15 cellular contexts compared by ENCODE assay signal in genomic region chr10:72038458-72039001, GRCh38. TPM values are rescaled to one million over a fixed set of nuclear protein-coding genes. Genes with fewer than 3 reads are reported as not detected.
DNase-seq lines count a peak whose midpoint lies in the region; ATAC-seq, FAIRE-seq and TF ChIP-seq lines count a peak whose summit lies in the region.
"Had no signal": no experiment of that assay in that cellular context is flagged by ENCODE, and none has a peak within 500 bp of the region (broad histone marks: within the 10 kb centered on the region; RNA-seq: fewer than 3 reads in every experiment).

No MANE protein-coding gene starts in this region.

- FAIRE-seq in H54 (lab: Jason Lieb, UNC): no peak

- no peaks in the 10 kb centered on the region for H3K36me3 Mint-ChIP-seq in endothelial cell (ENCODE audit: low read depth, unreplicated experiment)
- H3K36me3 Mint-ChIP-seq: natural killer cell treated with Interleukin-12 subunit alpha and Interleukin-12 subunit beta and Interleukin-15 and Interleukin-18, amount 100 ng/mL, for 72 hours; T-cell had no signal

- no peak for TF ChIP-seq POLR2A in H54 (IDR thresholded peaks at IDR 0.05; ENCODE audit: low read depth, low read length)

- ATAC-seq in HG02623 (IDR thresholded peaks at IDR 0.05; ENCODE audit: unreplicated experiment): no peak
- ATAC-seq: natural killer cell treated with Interleukin-12 subunit alpha and Interleukin-12 subunit beta and Interleukin-15 and Interleukin-18, amount 100 ng/mL, for 72 hours; T-cell had no signal

- no peak for TF ChIP-seq CTCF in endothelial cell (IDR thresholded peaks at IDR 0.05; ENCODE audit: unreplicated experiment)

- H3K27ac Mint-ChIP-seq in endothelial cell (ENCODE audit: unreplicated experiment): no peak overlapping the region
- H3K27ac Mint-ChIP-seq: natural killer cell treated with Interleukin-12 subunit alpha and Interleukin-12 subunit beta and Interleukin-15 and Interleukin-18, amount 100 ng/mL, for 72 hours; T-cell had no signal

- DNase-seq in H54 (ENCODE audit: insufficient read length, low spot score) (peak; percentile 64), amniotic epithelial cell (ENCODE audit: low read depth) (peak; percentile 49), iPS-NIHi11 (ENCODE audit: low spot score) (peak; percentile 10), stromal cell of bone marrow (ENCODE audit: low read depth) (peak; percentile 53), GM19240 (ENCODE audit: insufficient read length, low spot score) (no peak), NCI-H446 treated with DMSO at 0.1 percent for 48 hours (lab: John Stamatoyannopoulos, UW) (no peak), endothelial cell (ENCODE audit: low spot score) (no peak)
- DNase-seq: activated T-cell treated with anti-CD3 and anti-CD28 coated beads, Interleukin-2, amount 50 U/mL, for 4 hours; GF-D8; H9; kidney glomerular epithelial cell; NCI-H345; T-cell had no signal

- peaks cover 8% of the 10 kb centered on the region for H3K27me3 Mint-ChIP-seq in endothelial cell (ENCODE audit: unreplicated experiment)
- H3K27me3 Mint-ChIP-seq: T-cell had no signal

- H3K4me1 Mint-ChIP-seq in endothelial cell (ENCODE audit: unreplicated experiment): peaks cover 6% of the 10 kb centered on the region

- no peaks in the 10 kb centered on the region for H3K9me3 Mint-ChIP-seq in endothelial cell (ENCODE audit: unreplicated experiment)
- H3K9me3 Mint-ChIP-seq: activated T-cell treated with anti-CD3 and anti-CD28 coated beads, Interleukin-2, amount 50 U/mL, for 4 hours; H9; natural killer cell treated with Interleukin-12 subunit alpha and Interleukin-12 subunit beta and Interleukin-15 and Interleukin-18, amount 100 ng/mL, for 72 hours; T-cell had no signal

- H3K4me3 Mint-ChIP-seq in endothelial cell (ENCODE audit: unreplicated experiment): no peak overlapping the region
- H3K4me3 Mint-ChIP-seq: activated T-cell treated with anti-CD3 and anti-CD28 coated beads, Interleukin-2, amount 50 U/mL, for 4 hours; H9; natural killer cell treated with Interleukin-12 subunit alpha and Interleukin-12 subunit beta and Interleukin-15 and Interleukin-18, amount 100 ng/mL, for 72 hours; T-cell had no signal

RNA-seq across cellular contexts. Expression of gene SPOCK2, which starts 49.8 kb away (rescaled TPM):
- total RNA-seq in endothelial cell (ENCODE audit: unreplicated experiment): 3.4 TPM

Comparison
In these comparisons a context has a peak if more than half of its experiments do, and no peak if none do; other contexts are left out.
1. DNase-seq: peak in H54 (single experiment), amniotic epithelial cell (single experiment), iPS-NIHi11 (single experiment) and stromal cell of bone marrow (single experiment); none in GM19240 (single experiment), NCI-H446 treated with DMSO at 0.1 percent for 48 hours (single experiment) and endothelial cell (single experiment).